ENCODE assay signal across 8 cellular contexts in genomic region chr21:20998886-20999285, GRCh38. TPM values are rescaled to one million over a fixed set of nuclear protein-coding genes. Genes with fewer than 3 reads are reported as not detected.
DNase-seq lines count a peak whose midpoint lies in the region; ATAC-seq, FAIRE-seq and TF ChIP-seq lines count a peak whose summit lies in the region.

No MANE protein-coding gene starts in this region.

- H2BK5ac ChIP-seq in H1 (ENCODE audit: low read depth, low read length): no peak overlapping the region

- no peaks in the 10 kb centered on the region for H3K79me1 ChIP-seq in H1 (ENCODE audit: low read depth, low read length)

- FAIRE-seq in H1 (lab: Jason Lieb, UNC): no peak

- TF ChIP-seq POLR2A in H1 (IDR thresholded peaks at IDR 0.05; ENCODE audit: control extremely low read depth in 1 of 2, low read depth in 2 of 2, low read length in 2 of 2): no peak

- no peak overlapping the region for H3K18ac ChIP-seq in H1 (ENCODE audit: extremely low read depth, low read length)

- no peak overlapping the region for H3K23ac ChIP-seq in H1 (ENCODE audit: insufficient read length)

- no peak overlapping the region for H2BK12ac ChIP-seq in H1 (ENCODE audit: low read depth, low read length)

- H4K5ac ChIP-seq in H1 (ENCODE audit: insufficient read length, low read depth, low read length): no peak overlapping the region

- no peak overlapping the region for H3K14ac ChIP-seq in H1 (ENCODE audit: insufficient read length)

- H2BK20ac ChIP-seq in H1 (ENCODE audit: low read length): no peak overlapping the region

- H2AFZ ChIP-seq in H1 (ENCODE audit: low read length) (peak overlapping the region; percentile 98; the same call in 1 of the 2 replicates), neuron (ENCODE audit: low read depth, low read length) (peak overlapping the region; percentile 99)

- H3K4me3 ChIP-seq in AG10803 (ENCODE audit: low read length) (peak overlapping the region; percentile 66), H1 (ENCODE audit: extremely low read depth in 1 of 4, insufficient read depth in 2 of 4, low read depth in 3 of 4, low read length in 4 of 4) (peak overlapping the region; percentile 58 to 77 (median 66)), neuron (ENCODE audit: low read length) (peak overlapping the region; percentile 96)
- H3K4me3 ChIP-seq in Jurkat, Clone E6-1 (ENCODE audit: low read length): peak overlapping the region; percentile 48

- no peak for ATAC-seq in GM19395 (IDR thresholded peaks at IDR 0.05; ENCODE audit: unreplicated experiment)
- ATAC-seq in GM19463 (IDR thresholded peaks at IDR 0.05; ENCODE audit: unreplicated experiment): no peak

- H3K23me2 ChIP-seq in H1 (ENCODE audit: low read depth, low read length): peaks cover 17% of the 10 kb centered on the region

- H3K79me2 ChIP-seq in H1 (ENCODE audit: control insufficient read depth in 1 of 2, insufficient read depth in 2 of 2, low read length in 2 of 2): no peaks in the 10 kb centered on the region

- no peak overlapping the region for H2AK5ac ChIP-seq in H1 (ENCODE audit: low read depth, low read length)

- H3K4ac ChIP-seq in H1 (replicated peaks; ENCODE audit: insufficient read length, low read depth, low read length): no peak overlapping the region

- H4K8ac ChIP-seq in H1 (ENCODE audit: extremely low read depth, insufficient read depth, low read length): no peak overlapping the region

- no peak overlapping the region for H3K27ac ChIP-seq in H1 (ENCODE audit: low read depth, low read length)

- no peak overlapping the region for H3K9ac ChIP-seq in H1 (replicated peaks in 1 of 4; ENCODE audit: extremely low read depth in 1 of 4, low read depth in 3 of 4, low read length in 3 of 4)

- no peaks in the 10 kb centered on the region for H4K20me1 ChIP-seq in H1 (replicated peaks in 1 of 2; ENCODE audit: control insufficient read depth in 1 of 2, insufficient read depth in 2 of 2, low read length in 2 of 2)

- 58% methylated on average over 5 of the region's 5 CpGs; no CpG with 5 or more reads in 1 of the 2 experiments for WGBS in H1 (ENCODE audit: extremely low coverage in 1 of 2, insufficient coverage in 1 of 2, insufficient read length in 1 of 2, insufficient replicate concordance in 2 of 2, low coverage in 1 of 2, low lambda C conversion rate in 2 of 2, missing lambda C conversion rate in 1 of 2), 2 experiments

- H3K36me3 ChIP-seq in H1 (ENCODE audit: control insufficient read depth in 2 of 4, insufficient read depth in 4 of 4, low read length in 3 of 4) (no peaks in the 10 kb centered on the region), neuron (ENCODE audit: insufficient read depth, low read length) (no peaks in the 10 kb centered on the region)

- no peak overlapping the region for H4K91ac ChIP-seq in H1 (replicated peaks; ENCODE audit: insufficient read length, low read length)

- H3K27me3 ChIP-seq in H1 (replicated peaks in 1 of 4; ENCODE audit: control insufficient read depth in 3 of 4, extremely low read depth in 1 of 4, insufficient read depth in 3 of 4, low read length in 3 of 4): peaks cover 7 to 24% (median 17%) of the 10 kb centered on the region in 4 experiments
- H3K27me3 ChIP-seq in neuron (ENCODE audit: insufficient read depth, low read length): peaks cover under 1% of the 10 kb centered on the region

- no peak for TF ChIP-seq RAD21 in H1 (IDR thresholded peaks at IDR 0.05 in 1 of 2, conservative IDR thresholded peaks at IDR 0.05 in 1 of 2; ENCODE audit: low read depth in 2 of 2, low read length in 2 of 2)

- TF ChIP-seq CTCF in AG10803 (conservative IDR thresholded peaks at IDR 0.05; ENCODE audit: low read length) (no peak), H1 (IDR thresholded peaks at IDR 0.05; ENCODE audit: control extremely low read depth in 1 of 3, insufficient read depth in 1 of 3, low read depth in 1 of 3, low read length in 3 of 3) (no peak)

- H3K4me1 ChIP-seq in H1 (replicated peaks in 1 of 4; ENCODE audit: control insufficient read depth in 3 of 4, insufficient read depth in 4 of 4, low read length in 3 of 4) (peaks cover 0 to 14% (median 6%) of the 10 kb centered on the region in 4 experiments; a peak in 6 of 7 replicates), neuron (ENCODE audit: insufficient read depth, low read length) (peaks cover 7% of the 10 kb centered on the region)

- H2BK120ac ChIP-seq in H1 (replicated peaks; ENCODE audit: low read depth, low read length): no peak overlapping the region

- no peaks in the 10 kb centered on the region for H3K9me3 ChIP-seq in H1 (ENCODE audit: insufficient read depth in 2 of 2, low read depth in 1 of 2, low read length in 1 of 2)
- no peaks in the 10 kb centered on the region for H3K9me3 ChIP-seq in neuron (ENCODE audit: low read length)

- CTCF ChIA-PET in H1 (lab: Charles Lee; ENCODE audit: partially characterized antibody): interaction anchor here (0.9 to 11.3 kb wide), 7 partner anchors 12 to 1576 kb away, joined by 3 to 116 read pairs (median 4); no protein-coding TSS in a partner anchor

- POLR2A ChIA-PET in H1 (lab: Charles Lee; ENCODE audit: partially characterized antibody): no interaction called here

- H2BK15ac ChIP-seq in H1 (ENCODE audit: low read length): no peak overlapping the region

- TF ChIP-seq EP300 in H1 (IDR thresholded peaks at IDR 0.05; ENCODE audit: borderline replicate concordance in 1 of 2, low read depth in 2 of 2, low read length in 2 of 2): no peak

- DNase-seq in AG10803 (ENCODE audit: low read depth): no peak
- no peak for DNase-seq in Jurkat, Clone E6-1 (ENCODE audit: low read depth, low spot score)
- DNase-seq in H1 (ENCODE audit: low read depth in 1 of 2, low spot score in 2 of 2): no peak
- no peak for DNase-seq in NCI-H526 (lab: John Stamatoyannopoulos, UW)
- DNase-seq in activated gamma-delta T cell treated with Interleukin-2 at 50 U/mL for 16 hours: no peak

- H3K4me2 ChIP-seq in H1 (ENCODE audit: insufficient read depth in 1 of 2, low read depth in 2 of 2, low read length in 2 of 2): peak overlapping the region; percentile 96 to 99

- no peak overlapping the region for H3K56ac ChIP-seq in H1 (replicated peaks; ENCODE audit: insufficient read length, low read depth, low read length)

TF ChIP-seq in H1, 55 proteins besides CTCF, POLR2A, EP300 and RAD21:
- TF ChIP-seq MAX (IDR thresholded peaks at IDR 0.05): no peak
- no peak for TF ChIP-seq ASH2L (IDR thresholded peaks at IDR 0.05; ENCODE audit: low read length)

RNA-seq across cellular contexts. Expression of gene NCAM2, which starts 0.7 kb away (rescaled TPM):
- polyA plus RNA-seq in Jurkat, Clone E6-1 (2012; ENCODE audit: insufficient read depth, insufficient read length): not detected
- 0.54 and 1.1 TPM in 2 replicates for total RNA-seq in H1 (2021; fragmentation: NEBNext Ultra II Directional; extraction: Animal tissue kit (Norgen Biotek cat#: 25700))
- polyA plus RNA-seq in H1 (2011; rRNA removed): 0.14 and 0.17 TPM in 2 replicates
- 0.14 TPM for polyA plus RNA-seq in H1 (2011; cell fraction: cytosol; rRNA removed)
- 0.20 TPM for polyA plus RNA-seq in H1 (2011; cell fraction: nucleus; rRNA removed)
- 0.34 to 1.3 TPM (median 0.83 TPM) in 4 replicates for polyA plus RNA-seq in H1 (2012, experiment 1 of 2)
- 0.03 TPM for polyA plus RNA-seq in H1 (2012, experiment 2 of 2)
- polyA plus RNA-seq in H1 (2013, experiment 1 of 2): 0.69 TPM
- 0.79 TPM for polyA plus RNA-seq in H1 (2013, experiment 2 of 2)
- polyA minus RNA-seq in H1 (2011; rRNA and poly(A)+ RNA removed): 1.3 and 2.3 TPM in 2 replicates
- not detected for polyA minus RNA-seq in H1 (2011; cell fraction: cytosol; rRNA and poly(A)+ RNA removed)
- 0.70 TPM for polyA minus RNA-seq in H1 (2011; cell fraction: nucleus; rRNA and poly(A)+ RNA removed)
